ENCODE assay signal across 1 cellular context in genomic region chr11:67354314-67355022, GRCh38.
TF ChIP-seq lines count a peak whose summit lies in the region.

No MANE protein-coding gene starts in this region.

TF ChIP-seq in HepG2, 621 proteins besides CTCF, POLR2A, EP300 and RAD21 (continued from another document and continues in another):
- TF ChIP-seq ZNF234 (CRISPR knock-in tag; conservative IDR thresholded peaks at IDR 0.05): no peak
- peak; percentile 26; the same call in 1 of the 2 replicates for TF ChIP-seq POLR2AphosphoS5 (IDR thresholded peaks at IDR 0.05; ENCODE audit: low read depth, low read length)
- TF ChIP-seq ZNF724P (CRISPR knock-in tag; IDR thresholded peaks at IDR 0.05; ENCODE audit: borderline replicate concordance): no peak
- TF ChIP-seq NPAS2 (CRISPR knock-in tag; IDR thresholded peaks at IDR 0.05; ENCODE audit: borderline replicate concordance): no peak
- TF ChIP-seq, protein P1, sequence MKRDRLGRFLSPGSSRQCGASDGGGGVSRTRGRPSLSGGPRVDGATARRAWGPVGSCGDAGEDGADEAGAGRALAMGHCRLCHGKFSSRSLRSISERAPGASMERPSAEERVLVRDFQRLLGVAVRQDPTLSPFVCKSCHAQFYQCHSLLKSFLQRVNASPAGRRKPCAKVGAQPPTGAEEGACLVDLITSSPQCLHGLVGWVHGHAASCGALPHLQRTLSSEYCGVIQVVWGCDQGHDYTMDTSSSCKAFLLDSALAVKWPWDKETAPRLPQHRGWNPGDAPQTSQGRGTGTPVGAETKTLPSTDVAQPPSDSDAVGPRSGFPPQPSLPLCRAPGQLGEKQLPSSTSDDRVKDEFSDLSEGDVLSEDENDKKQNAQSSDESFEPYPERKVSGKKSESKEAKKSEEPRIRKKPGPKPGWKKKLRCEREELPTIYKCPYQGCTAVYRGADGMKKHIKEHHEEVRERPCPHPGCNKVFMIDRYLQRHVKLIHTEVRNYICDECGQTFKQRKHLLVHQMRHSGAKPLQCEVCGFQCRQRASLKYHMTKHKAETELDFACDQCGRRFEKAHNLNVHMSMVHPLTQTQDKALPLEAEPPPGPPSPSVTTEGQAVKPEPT (CRISPR knock-in tag; IDR thresholded peaks at IDR 0.05; ENCODE audit: low read depth): no peak
- peak; percentile 70 for TF ChIP-seq NCOA2 (CRISPR knock-in tag; IDR thresholded peaks at IDR 0.05)
- no peak for TF ChIP-seq NBN (conservative IDR thresholded peaks at IDR 0.05)
- TF ChIP-seq ZBTB2 (CRISPR knock-in tag; IDR thresholded peaks at IDR 0.05; ENCODE audit: low read depth): no peak
- TF ChIP-seq ATF1 (CRISPR knock-in tag; IDR thresholded peaks at IDR 0.05): no peak
- TF ChIP-seq ZNF20 (CRISPR knock-in tag; IDR thresholded peaks at IDR 0.05): no peak
- no peak for TF ChIP-seq ZNF777 (CRISPR knock-in tag; IDR thresholded peaks at IDR 0.05)
- 0 out of 2 replicates have a peak, but pooled peaks have one; percentile 90 for TF ChIP-seq ZNF563 (CRISPR knock-in tag; IDR thresholded peaks at IDR 0.05)
- TF ChIP-seq PATZ1 (CRISPR knock-in tag; IDR thresholded peaks at IDR 0.05): peak; percentile 71
- no peak for TF ChIP-seq ZNF839 (CRISPR knock-in tag; IDR thresholded peaks at IDR 0.05; ENCODE audit: borderline replicate concordance)
- peak; percentile 48 for TF ChIP-seq PHF21A (CRISPR knock-in tag; IDR thresholded peaks at IDR 0.05)
- TF ChIP-seq, protein P2, sequence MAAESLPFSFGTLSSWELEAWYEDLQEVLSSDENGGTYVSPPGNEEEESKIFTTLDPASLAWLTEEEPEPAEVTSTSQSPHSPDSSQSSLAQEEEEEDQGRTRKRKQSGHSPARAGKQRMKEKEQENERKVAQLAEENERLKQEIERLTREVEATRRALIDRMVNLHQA (CRISPR knock-in tag; IDR thresholded peaks at IDR 0.05): no peak
- peak; percentile 81 for TF ChIP-seq MAZ (IDR thresholded peaks at IDR 0.05; ENCODE audit: borderline replicate concordance, low read depth, low read length)
- TF ChIP-seq MAZ (CRISPR knock-in tag; IDR thresholded peaks at IDR 0.05; ENCODE audit: low read depth): peak; percentile 88; the same call in 1 of the 2 replicates
- TF ChIP-seq ZNF574 (CRISPR knock-in tag; IDR thresholded peaks at IDR 0.05): peak; percentile 52
- TF ChIP-seq DMTF1 (CRISPR knock-in tag; IDR thresholded peaks at IDR 0.05): no peak
- TF ChIP-seq MXD1 (CRISPR knock-in tag; IDR thresholded peaks at IDR 0.05): no peak
- no peak for TF ChIP-seq ZNF703 (CRISPR knock-in tag; IDR thresholded peaks at IDR 0.05; ENCODE audit: borderline replicate concordance)
- TF ChIP-seq NR3C1 (CRISPR knock-in tag; IDR thresholded peaks at IDR 0.05): no peak
- TF ChIP-seq, protein P3, sequence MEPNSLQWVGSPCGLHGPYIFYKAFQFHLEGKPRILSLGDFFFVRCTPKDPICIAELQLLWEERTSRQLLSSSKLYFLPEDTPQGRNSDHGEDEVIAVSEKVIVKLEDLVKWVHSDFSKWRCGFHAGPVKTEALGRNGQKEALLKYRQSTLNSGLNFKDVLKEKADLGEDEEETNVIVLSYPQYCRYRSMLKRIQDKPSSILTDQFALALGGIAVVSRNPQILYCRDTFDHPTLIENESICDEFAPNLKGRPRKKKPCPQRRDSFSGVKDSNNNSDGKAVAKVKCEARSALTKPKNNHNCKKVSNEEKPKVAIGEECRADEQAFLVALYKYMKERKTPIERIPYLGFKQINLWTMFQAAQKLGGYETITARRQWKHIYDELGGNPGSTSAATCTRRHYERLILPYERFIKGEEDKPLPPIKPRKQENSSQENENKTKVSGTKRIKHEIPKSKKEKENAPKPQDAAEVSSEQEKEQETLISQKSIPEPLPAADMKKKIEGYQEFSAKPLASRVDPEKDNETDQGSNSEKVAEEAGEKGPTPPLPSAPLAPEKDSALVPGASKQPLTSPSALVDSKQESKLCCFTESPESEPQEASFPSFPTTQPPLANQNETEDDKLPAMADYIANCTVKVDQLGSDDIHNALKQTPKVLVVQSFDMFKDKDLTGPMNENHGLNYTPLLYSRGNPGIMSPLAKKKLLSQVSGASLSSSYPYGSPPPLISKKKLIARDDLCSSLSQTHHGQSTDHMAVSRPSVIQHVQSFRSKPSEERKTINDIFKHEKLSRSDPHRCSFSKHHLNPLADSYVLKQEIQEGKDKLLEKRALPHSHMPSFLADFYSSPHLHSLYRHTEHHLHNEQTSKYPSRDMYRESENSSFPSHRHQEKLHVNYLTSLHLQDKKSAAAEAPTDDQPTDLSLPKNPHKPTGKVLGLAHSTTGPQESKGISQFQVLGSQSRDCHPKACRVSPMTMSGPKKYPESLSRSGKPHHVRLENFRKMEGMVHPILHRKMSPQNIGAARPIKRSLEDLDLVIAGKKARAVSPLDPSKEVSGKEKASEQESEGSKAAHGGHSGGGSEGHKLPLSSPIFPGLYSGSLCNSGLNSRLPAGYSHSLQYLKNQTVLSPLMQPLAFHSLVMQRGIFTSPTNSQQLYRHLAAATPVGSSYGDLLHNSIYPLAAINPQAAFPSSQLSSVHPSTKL (CRISPR knock-in tag; IDR thresholded peaks at IDR 0.05): peak; percentile 75
- peak; percentile 92 for TF ChIP-seq FOXO1 (CRISPR knock-in tag; IDR thresholded peaks at IDR 0.05)
- 0 out of 2 replicates have a peak, but pooled peaks have one; percentile 27 for TF ChIP-seq TARDBP (CRISPR knock-in tag; IDR thresholded peaks at IDR 0.05)
- no peak for TF ChIP-seq CCAR2 (optimal IDR thresholded peaks at IDR 0.05; ENCODE audit: low read depth, low read length)
- no peak for TF ChIP-seq THAP9 (CRISPR knock-in tag; IDR thresholded peaks at IDR 0.05; ENCODE audit: borderline replicate concordance)
- no peak for TF ChIP-seq ZNF512 (CRISPR knock-in tag; IDR thresholded peaks at IDR 0.05)
- TF ChIP-seq ESRRA (CRISPR knock-in tag; IDR thresholded peaks at IDR 0.05; ENCODE audit: low read depth): 0 out of 2 replicates have a peak, but pooled peaks have one; percentile 24
- TF ChIP-seq CEBPB (IDR thresholded peaks at IDR 0.05; ENCODE audit: borderline replicate concordance, low read depth, low read length): no peak
- no peak for TF ChIP-seq NR1H2 (CRISPR knock-in tag; IDR thresholded peaks at IDR 0.05; ENCODE audit: borderline replicate concordance, low read depth)
- no peak for TF ChIP-seq NFE2L1 (CRISPR knock-in tag; IDR thresholded peaks at IDR 0.05; ENCODE audit: borderline replicate concordance)
- TF ChIP-seq MBD4 (IDR thresholded peaks at IDR 0.05; ENCODE audit: borderline replicate concordance, low read length): no peak
- TF ChIP-seq, protein P4, sequence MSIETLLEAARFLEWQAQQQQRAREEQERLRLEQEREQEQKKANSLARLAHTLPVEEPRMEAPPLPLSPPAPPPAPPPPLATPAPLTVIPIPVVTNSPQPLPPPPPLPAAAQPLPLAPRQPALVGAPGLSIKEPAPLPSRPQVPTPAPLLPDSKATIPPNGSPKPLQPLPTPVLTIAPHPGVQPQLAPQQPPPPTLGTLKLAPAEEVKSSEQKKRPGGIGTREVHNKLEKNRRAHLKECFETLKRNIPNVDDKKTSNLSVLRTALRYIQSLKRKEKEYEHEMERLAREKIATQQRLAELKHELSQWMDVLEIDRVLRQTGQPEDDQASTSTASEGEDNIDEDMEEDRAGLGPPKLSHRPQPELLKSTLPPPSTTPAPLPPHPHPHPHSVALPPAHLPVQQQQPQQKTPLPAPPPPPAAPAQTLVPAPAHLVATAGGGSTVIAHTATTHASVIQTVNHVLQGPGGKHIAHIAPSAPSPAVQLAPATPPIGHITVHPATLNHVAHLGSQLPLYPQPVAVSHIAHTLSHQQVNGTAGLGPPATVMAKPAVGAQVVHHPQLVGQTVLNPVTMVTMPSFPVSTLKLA (IDR thresholded peaks at IDR 0.05): peak; percentile 82
- no peak for TF ChIP-seq ZNF713 (CRISPR knock-in tag; IDR thresholded peaks at IDR 0.05)
- TF ChIP-seq EZH2 (conservative IDR thresholded peaks at IDR 0.05; ENCODE audit: low read depth, low read length): no peak
- no peak for TF ChIP-seq NFIB (CRISPR knock-in tag; IDR thresholded peaks at IDR 0.05; ENCODE audit: borderline replicate concordance)
